ENCODE assay signal across 2 cellular contexts in genomic region chr9:101445353-101446029, GRCh38.
TF ChIP-seq lines count a peak whose summit lies in the region.

No MANE protein-coding gene starts in this region.

TF ChIP-seq in SK-N-SH, 30 proteins besides CTCF, POLR2A, EP300 and RAD21 (continued from another document):
- no peak for TF ChIP-seq GABPA (IDR thresholded peaks at IDR 0.05; ENCODE audit: low read depth)
- TF ChIP-seq NRF1 (IDR thresholded peaks at IDR 0.05; ENCODE audit: low read depth, low read length) = no peak
- no peak for TF ChIP-seq GATA2 (CRISPR knock-in tag; IDR thresholded peaks at IDR 0.05)
- TF ChIP-seq MXI1 (IDR thresholded peaks at IDR 0.05; ENCODE audit: low read depth, low read length) = no peak
- no peak for TF ChIP-seq ELF1 (IDR thresholded peaks at IDR 0.05)
- no peak for TF ChIP-seq USF2 (IDR thresholded peaks at IDR 0.05; ENCODE audit: borderline replicate concordance, low read depth, low read length)
- no peak for TF ChIP-seq RCOR1 (IDR thresholded peaks at IDR 0.05; ENCODE audit: low read length)
- TF ChIP-seq SMC3 (IDR thresholded peaks at IDR 0.05; ENCODE audit: low read depth, low read length) = no peak
- no peak for TF ChIP-seq PBX3 (IDR thresholded peaks at IDR 0.05)

TF ChIP-seq in SK-N-SH treated with all-trans-retinoic acid at 6 μM for 48 hours, 23 proteins besides CTCF, POLR2A, EP300 and RAD21 (continued from another document):
- TF ChIP-seq CREB5 (CRISPR knock-in tag; IDR thresholded peaks at IDR 0.05; ENCODE audit: low read depth) (no peak), ZNF565 (CRISPR knock-in tag; conservative IDR thresholded peaks at IDR 0.05; ENCODE audit: low read depth) (no peak), OSR1 (CRISPR knock-in tag; IDR thresholded peaks at IDR 0.05) (no peak)
